ENCODE assay signal across 1 cellular context in genomic region chr22:22894740-22895731, GRCh38.
TF ChIP-seq lines count a peak whose summit lies in the region.

No MANE protein-coding gene starts in this region.

TF ChIP-seq in K562, 482 proteins besides CTCF, POLR2A, EP300 and RAD21 (continued from another document):
- TF ChIP-seq ATF4 (CRISPR knock-in tag; IDR thresholded peaks at IDR 0.05) (no peak), XRCC5 (IDR thresholded peaks at IDR 0.05; ENCODE audit: low read depth, low read length) (no peak), FOXJ3 (CRISPR knock-in tag; IDR thresholded peaks at IDR 0.05) (no peak), ZNF431 (CRISPR knock-in tag; IDR thresholded peaks at IDR 0.05) (0 out of 2 replicates have a peak, but pooled peaks have one; percentile 49), ZBTB26 (CRISPR knock-in tag; IDR thresholded peaks at IDR 0.05) (no peak), SNRNP70 (optimal IDR thresholded peaks at IDR 0.05; ENCODE audit: low read depth, low read length) (no peak), ZNF263 (CRISPR knock-in tag; IDR thresholded peaks at IDR 0.05; ENCODE audit: borderline replicate concordance) (peak; percentile 65; the same call in 1 of the 2 replicates), EWSR1 (IDR thresholded peaks at IDR 0.05; ENCODE audit: borderline replicate concordance, low read depth, partially characterized antibody) (no peak), JUN (IDR thresholded peaks at IDR 0.05; ENCODE audit: borderline replicate concordance, low read depth, low read length) (no peak), JUN (CRISPR knock-in tag; IDR thresholded peaks at IDR 0.05; ENCODE audit: borderline replicate concordance) (0 out of 2 replicates have a peak, but pooled peaks have one; percentile 9), GABPB1 (CRISPR knock-in tag; IDR thresholded peaks at IDR 0.05) (0 out of 2 replicates have a peak, but pooled peaks have one; percentile 22), PTBP1 (IDR thresholded peaks at IDR 0.05; ENCODE audit: low read depth, low read length) (no peak), GATAD2B (IDR thresholded peaks at IDR 0.05; ENCODE audit: borderline replicate concordance) (no peak), MYNN (IDR thresholded peaks at IDR 0.05) (no peak), MYNN (CRISPR knock-in tag; IDR thresholded peaks at IDR 0.05) (peak; percentile 2; the same call in 1 of the 2 replicates), TEAD4 (IDR thresholded peaks at IDR 0.05; ENCODE audit: low read length) (no peak), TEAD4 (CRISPR knock-in tag; IDR thresholded peaks at IDR 0.05; ENCODE audit: borderline replicate concordance) (peak; percentile 78; the same call in 1 of the 2 replicates), MAX (CRISPR knock-in tag; IDR thresholded peaks at IDR 0.05) (peak; percentile 43; the same call in 1 of the 2 replicates), ZNF143 (CRISPR knock-in tag; IDR thresholded peaks at IDR 0.05) (peak; percentile 47), TEAD1 (CRISPR knock-in tag; IDR thresholded peaks at IDR 0.05) (peak in 1 of 2 experiments; percentile 30; a peak in 1 of 4 replicates), HMGXB4 (CRISPR knock-in tag; IDR thresholded peaks at IDR 0.05) (no peak), MITF (IDR thresholded peaks at IDR 0.05) (no peak), CEBPB (tag; IDR thresholded peaks at IDR 0.05) (no peak), FOXK2 (conservative IDR thresholded peaks at IDR 0.05 in 1 of 2, IDR thresholded peaks at IDR 0.05 in 1 of 2; ENCODE audit: low read depth in 2 of 2) (no peak)
- TF ChIP-seq, protein P1, sequence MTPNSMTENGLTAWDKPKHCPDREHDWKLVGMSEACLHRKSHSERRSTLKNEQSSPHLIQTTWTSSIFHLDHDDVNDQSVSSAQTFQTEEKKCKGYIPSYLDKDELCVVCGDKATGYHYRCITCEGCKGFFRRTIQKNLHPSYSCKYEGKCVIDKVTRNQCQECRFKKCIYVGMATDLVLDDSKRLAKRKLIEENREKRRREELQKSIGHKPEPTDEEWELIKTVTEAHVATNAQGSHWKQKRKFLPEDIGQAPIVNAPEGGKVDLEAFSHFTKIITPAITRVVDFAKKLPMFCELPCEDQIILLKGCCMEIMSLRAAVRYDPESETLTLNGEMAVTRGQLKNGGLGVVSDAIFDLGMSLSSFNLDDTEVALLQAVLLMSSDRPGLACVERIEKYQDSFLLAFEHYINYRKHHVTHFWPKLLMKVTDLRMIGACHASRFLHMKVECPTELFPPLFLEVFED (CRISPR knock-in tag; conservative IDR thresholded peaks at IDR 0.05) = no peak
- TF ChIP-seq, protein P2, sequence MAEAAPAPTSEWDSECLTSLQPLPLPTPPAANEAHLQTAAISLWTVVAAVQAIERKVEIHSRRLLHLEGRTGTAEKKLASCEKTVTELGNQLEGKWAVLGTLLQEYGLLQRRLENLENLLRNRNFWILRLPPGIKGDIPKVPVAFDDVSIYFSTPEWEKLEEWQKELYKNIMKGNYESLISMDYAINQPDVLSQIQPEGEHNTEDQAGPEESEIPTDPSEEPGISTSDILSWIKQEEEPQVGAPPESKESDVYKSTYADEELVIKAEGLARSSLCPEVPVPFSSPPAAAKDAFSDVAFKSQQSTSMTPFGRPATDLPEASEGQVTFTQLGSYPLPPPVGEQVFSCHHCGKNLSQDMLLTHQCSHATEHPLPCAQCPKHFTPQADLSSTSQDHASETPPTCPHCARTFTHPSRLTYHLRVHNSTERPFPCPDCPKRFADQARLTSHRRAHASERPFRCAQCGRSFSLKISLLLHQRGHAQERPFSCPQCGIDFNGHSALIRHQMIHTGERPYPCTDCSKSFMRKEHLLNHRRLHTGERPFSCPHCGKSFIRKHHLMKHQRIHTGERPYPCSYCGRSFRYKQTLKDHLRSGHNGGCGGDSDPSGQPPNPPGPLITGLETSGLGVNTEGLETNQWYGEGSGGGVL (CRISPR knock-in tag; IDR thresholded peaks at IDR 0.05) = no peak
- TF ChIP-seq, protein P3, sequence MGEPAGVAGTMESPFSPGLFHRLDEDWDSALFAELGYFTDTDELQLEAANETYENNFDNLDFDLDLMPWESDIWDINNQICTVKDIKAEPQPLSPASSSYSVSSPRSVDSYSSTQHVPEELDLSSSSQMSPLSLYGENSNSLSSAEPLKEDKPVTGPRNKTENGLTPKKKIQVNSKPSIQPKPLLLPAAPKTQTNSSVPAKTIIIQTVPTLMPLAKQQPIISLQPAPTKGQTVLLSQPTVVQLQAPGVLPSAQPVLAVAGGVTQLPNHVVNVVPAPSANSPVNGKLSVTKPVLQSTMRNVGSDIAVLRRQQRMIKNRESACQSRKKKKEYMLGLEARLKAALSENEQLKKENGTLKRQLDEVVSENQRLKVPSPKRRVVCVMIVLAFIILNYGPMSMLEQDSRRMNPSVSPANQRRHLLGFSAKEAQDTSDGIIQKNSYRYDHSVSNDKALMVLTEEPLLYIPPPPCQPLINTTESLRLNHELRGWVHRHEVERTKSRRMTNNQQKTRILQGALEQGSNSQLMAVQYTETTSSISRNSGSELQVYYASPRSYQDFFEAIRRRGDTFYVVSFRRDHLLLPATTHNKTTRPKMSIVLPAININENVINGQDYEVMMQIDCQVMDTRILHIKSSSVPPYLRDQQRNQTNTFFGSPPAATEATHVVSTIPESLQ (CRISPR knock-in tag; IDR thresholded peaks at IDR 0.05) = no peak
- TF ChIP-seq, protein P4, sequence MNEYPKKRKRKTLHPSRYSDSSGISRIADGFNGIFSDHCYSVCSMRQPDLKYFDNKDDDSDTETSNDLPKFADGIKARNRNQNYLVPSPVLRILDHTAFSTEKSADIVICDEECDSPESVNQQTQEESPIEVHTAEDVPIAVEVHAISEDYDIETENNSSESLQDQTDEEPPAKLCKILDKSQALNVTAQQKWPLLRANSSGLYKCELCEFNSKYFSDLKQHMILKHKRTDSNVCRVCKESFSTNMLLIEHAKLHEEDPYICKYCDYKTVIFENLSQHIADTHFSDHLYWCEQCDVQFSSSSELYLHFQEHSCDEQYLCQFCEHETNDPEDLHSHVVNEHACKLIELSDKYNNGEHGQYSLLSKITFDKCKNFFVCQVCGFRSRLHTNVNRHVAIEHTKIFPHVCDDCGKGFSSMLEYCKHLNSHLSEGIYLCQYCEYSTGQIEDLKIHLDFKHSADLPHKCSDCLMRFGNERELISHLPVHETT (CRISPR knock-in tag; conservative IDR thresholded peaks at IDR 0.05 in 1 of 2, IDR thresholded peaks at IDR 0.05 in 1 of 2) = peak in 1 of 2 experiments; percentile 68; a peak in 1 of 4 replicates
